Comparison of ENCODE assay signal across 18 cellular contexts in genomic region chr5:45110399-45110798, GRCh38.
"Had no signal": no experiment of that assay in that cellular context is flagged by ENCODE, and none has a peak within 500 bp of the region (broad histone marks: within the 10 kb centered on the region; RNA-seq: fewer than 3 reads in every experiment).

No MANE protein-coding gene starts in this region.

- ATAC-seq: activated naive CD4-positive, alpha-beta T cell treated with anti-CD3 and anti-CD28 coated beads, Interleukin-2, amount 50 U/mL, for 72 hours; heart right ventricle; left cardiac atrium; naive thymus-derived CD4-positive, alpha-beta T cell; SK-N-SH treated with all-trans-retinoic acid at 6 μM for 48 hours had no signal

- H3K4me1 ChIP-seq: adrenal gland, heart right ventricle, prostate gland had no signal

- H3K9me3 Mint-ChIP-seq: neural crest cell, type B pancreatic cell had no signal

- H3K4me3 ChIP-seq: adrenal gland, heart right ventricle, prostate gland, thoracic aorta had no signal

- H3K27ac ChIP-seq: adrenal gland, heart right ventricle, prostate gland, thoracic aorta, WERI-Rb-1 had no signal

- H3K27ac Mint-ChIP-seq: activated naive CD4-positive, alpha-beta T cell treated with anti-CD3 and anti-CD28 coated beads, Interleukin-2, amount 50 U/mL, for 72 hours; memory B cell; naive thymus-derived CD4-positive, alpha-beta T cell; T-helper 2 cell treated with Interferon-gamma antibody and Interleukin-4, amounts not matched to agents 5 μg/mL and 100 μg/mL, for 36 hours; type B pancreatic cell had no signal

- H3K36me3 ChIP-seq: adrenal gland, heart right ventricle, prostate gland, thoracic aorta, WERI-Rb-1 had no signal

- H3K4me1 Mint-ChIP-seq: memory B cell; naive thymus-derived CD4-positive, alpha-beta T cell had no signal

- H3K9me3 ChIP-seq: adrenal gland, prostate gland, thoracic aorta had no signal

- DNase-seq: activated CD4-positive, alpha-beta T cell treated with anti-CD3 and anti-CD28 coated beads for 1 hour; activated T-cell treated with anti-CD3 and anti-CD28 coated beads, Interleukin-2, amount 50 U/mL, for 1 hour; adrenal gland; cortex of kidney; heart right ventricle; left cardiac atrium; naive thymus-derived CD4-positive, alpha-beta T cell; stimulated activated CD4-positive, alpha-beta T cell treated with anti-CD3 and anti-CD28 coated beads, Interleukin-2, amount 100 ng/mL, for 48 hours; stimulated activated naive CD4-positive, alpha-beta T cell; WERI-Rb-1 had no signal

- H3K27me3 ChIP-seq: adrenal gland, heart right ventricle had no signal

- H3K4me3 Mint-ChIP-seq: memory B cell; naive thymus-derived CD4-positive, alpha-beta T cell; neural crest cell; T-helper 2 cell treated with Interferon-gamma antibody and Interleukin-4, amounts not matched to agents 5 μg/mL and 100 μg/mL, for 36 hours; type B pancreatic cell had no signal

- H3K27me3 Mint-ChIP-seq: memory B cell; naive thymus-derived CD4-positive, alpha-beta T cell; type B pancreatic cell had no signal

- H3K36me3 Mint-ChIP-seq: activated naive CD4-positive, alpha-beta T cell treated with anti-CD3 and anti-CD28 coated beads, Interleukin-2, amount 50 U/mL, for 72 hours; memory B cell; naive thymus-derived CD4-positive, alpha-beta T cell; type B pancreatic cell had no signal
